Comparison of ENCODE assay signal across 7 cellular contexts in genomic region chr6:3848925-3849605, GRCh38.
DNase-seq lines count a peak whose midpoint lies in the region; ATAC-seq lines count a peak whose summit lies in the region.

FAM50B (plus strand) TSS chr6:3849373; CDS start chr6:3849812, 439 bp downstream.

- no peaks in the 10 kb centered on the region for H3K27me3 ChIP-seq in effector memory CD4-positive, alpha-beta T cell (replicated peaks; ENCODE audit: control insufficient read depth, insufficient read depth, low read length, poor library complexity, severe bottlenecking)

- peak within 1 kb of the TSS; percentile 57 for H3K27ac ChIP-seq in effector memory CD4-positive, alpha-beta T cell (ENCODE audit: insufficient read depth, low read length, poor library complexity, severe bottlenecking)

- ATAC-seq in GM18861 (IDR thresholded peaks at IDR 0.05; ENCODE audit: unreplicated experiment) = peak; percentile 84
- peak; percentile 70 for ATAC-seq in HG03060 (IDR thresholded peaks at IDR 0.05; ENCODE audit: low read depth, unreplicated experiment)

- no peaks in the 10 kb centered on the region for H3K36me3 ChIP-seq in effector memory CD4-positive, alpha-beta T cell (ENCODE audit: control insufficient read depth, insufficient read depth, low read length)

- peak; percentile 18 for DNase-seq in NCI-H510A (lab: John Stamatoyannopoulos, UW)
- peak; percentile 77 to 79 for DNase-seq in activated CD8-positive, alpha-beta memory T cell treated with anti-CD3 and anti-CD28 coated beads for 4 hours (ENCODE audit: low read depth in 2 of 2)
- peak; percentile 79 to 90 (median 83) for DNase-seq in effector memory CD4-positive, alpha-beta T cell
- DNase-seq in medulla oblongata (ENCODE audit: extremely low spot score) = peak; percentile 94
- DNase-seq in stimulated activated CD8-positive, alpha-beta memory T cell treated with anti-CD3 and anti-CD28 coated beads, Interleukin-12 subunit alpha, Interleukin-12 subunit beta, amount 100 ng/mL, for 1 hour (ENCODE audit: low read depth) = peak; percentile 82

- H3K4me1 ChIP-seq in effector memory CD4-positive, alpha-beta T cell (ENCODE audit: control insufficient read depth, insufficient read depth, low read length, poor library complexity, severe bottlenecking) = peaks cover 3% of the 10 kb centered on the region

- peak within 1 kb of the TSS; percentile 63 for H3K4me3 ChIP-seq in effector memory CD4-positive, alpha-beta T cell (ENCODE audit: insufficient read depth, low read depth, low read length, poor library complexity, severe bottlenecking)

- H3K9me3 ChIP-seq in effector memory CD4-positive, alpha-beta T cell (ENCODE audit: control insufficient read depth, low read length) = no peaks in the 10 kb centered on the region

Comparison
In these comparisons a context has a peak if more than half of its experiments do, and no peak if none do; other contexts are left out.
1. Peak in every context shown above with its lines: DNase-seq, ATAC-seq, H3K4me3 ChIP-seq and H3K27ac ChIP-seq.
2. DNase-seq: peak in every context shown above with its lines; median percentile 94 in medulla oblongata; 83 in effector memory CD4-positive, alpha-beta T cell; 82 in stimulated activated CD8-positive, alpha-beta memory T cell treated with anti-CD3 and anti-CD28 coated beads, Interleukin-12 subunit alpha, Interleukin-12 subunit beta, amount 100 ng/mL, for 1 hour; 78 in activated CD8-positive, alpha-beta memory T cell treated with anti-CD3 and anti-CD28 coated beads for 4 hours; 18 in NCI-H510A.